Comparison of ENCODE assay signal across 28 cellular contexts in genomic region chr5:146490089-146490843, GRCh38. TPM values are rescaled to one million over a fixed set of nuclear protein-coding genes. Genes with fewer than 3 reads are reported as not detected.
A peak's percentile ranks its signal among the peaks of the same experiment; 100 is the strongest.
DNase-seq lines count a peak whose midpoint lies in the region; ATAC-seq and TF ChIP-seq lines count a peak whose summit lies in the region.
"Had no signal": no experiment of that assay in that cellular context is flagged by ENCODE, and none has a peak within 500 bp of the region (broad histone marks: within the 10 kb centered on the region; RNA-seq: fewer than 3 reads in every experiment).

No MANE protein-coding gene starts in this region.

- H3K36me3 ChIP-seq in endodermal cell (ENCODE audit: control insufficient read depth, insufficient read depth, low read length) (peaks cover 85% of the 10 kb centered on the region), tibial artery (peaks cover 7 to 20% (median 8%) of the 10 kb centered on the region in 3 donors)

- H3K4me3 Mint-ChIP-seq in activated naive CD8-positive, alpha-beta T cell: no peak overlapping the region
- no peak overlapping the region for H3K4me3 Mint-ChIP-seq in activated naive CD8-positive, alpha-beta T cell treated with anti-CD3 and anti-CD28 coated beads, Interleukin-2, amount 50 U/mL, for 24 hours
- H3K4me3 Mint-ChIP-seq in T-helper 17 cell: no peak overlapping the region
- no peak overlapping the region for H3K4me3 Mint-ChIP-seq in endodermal cell
- H3K4me3 Mint-ChIP-seq: CD4-positive, CD25-positive, alpha-beta regulatory T cell; IgD-negative memory B cell had no signal

- no peaks in the 10 kb centered on the region for H3K4me1 ChIP-seq in endodermal cell (ENCODE audit: control insufficient read depth, insufficient read depth, low read length)
- peaks cover 0 to 42% (median 0%) of the 10 kb centered on the region in 4 donors for H3K4me1 ChIP-seq in tibial artery
- H3K4me1 ChIP-seq: SJCRH30 had no signal

- no peak for DNase-seq in activated naive CD8-positive, alpha-beta T cell treated with anti-CD3 and anti-CD28 coated beads, Interleukin-2, amount 50 U/mL, for 24 hours
- DNase-seq in T-helper 17 cell: no peak
- DNase-seq in endodermal cell: no peak
- DNase-seq in tibial artery: no peak
- no peak for DNase-seq in hypothalamus (lab: John Stamatoyannopoulos, UW)
- DNase-seq: 8988T; ACHN; CD4-positive, CD25-positive, alpha-beta regulatory T cell; DMS153; DND-41; GM23248; NCI-H1048; NCI-H1417; NCI-H1694; NCI-H2029 treated with DMSO at 0.1 percent for 48 hours; NCI-H446 treated with DMSO at 0.1 percent for 48 hours; NCI-H526; PC-9; SJCRH30 had no signal

- H3K27ac Mint-ChIP-seq in activated naive CD8-positive, alpha-beta T cell: peak overlapping the region; percentile 5
- no peak overlapping the region for H3K27ac Mint-ChIP-seq in activated naive CD8-positive, alpha-beta T cell treated with anti-CD3 and anti-CD28 coated beads, Interleukin-2, amount 50 U/mL, for 24 hours
- peak overlapping the region; percentile 45 for H3K27ac Mint-ChIP-seq in T-helper 17 cell
- H3K27ac Mint-ChIP-seq in endodermal cell: peak overlapping the region; percentile 19
- H3K27ac Mint-ChIP-seq: CD4-positive, CD25-positive, alpha-beta regulatory T cell; IgD-negative memory B cell had no signal

- 85 to 93% methylated on average over 3 of the region's 3 CpGs for WGBS in endodermal cell (ENCODE audit: insufficient coverage in 1 of 2, insufficient read length in 1 of 2), 2 experiments

- intact Hi-C loops in tibial artery (cut with DNase I; ENCODE audit: low total_unique reads): no loop called here

- no peak for TF ChIP-seq CTCF in endodermal cell (conservative IDR thresholded peaks at IDR 0.05)
- TF ChIP-seq CTCF in tibial artery (IDR thresholded peaks at IDR 0.05): no peak

- H3K27ac ChIP-seq in endodermal cell (ENCODE audit: low read depth, low read length) (no peak overlapping the region), tibial artery (peak overlapping the region; percentile 41 to 71)
- H3K27ac ChIP-seq: GM23248, PC-9, SJCRH30 had no signal

- no peak overlapping the region for H3K9ac ChIP-seq in endodermal cell (ENCODE audit: extremely low read depth, low read length, poor library complexity, severe bottlenecking)
- H3K9ac ChIP-seq: GM23248 had no signal

- H3K27me3 ChIP-seq in endodermal cell (ENCODE audit: control insufficient read depth, insufficient read depth, low read length, poor library complexity, severe bottlenecking) (no peaks in the 10 kb centered on the region), tibial artery (no peaks in the 10 kb centered on the region)
- H3K27me3 ChIP-seq: SJCRH30 had no signal

- no peak for ATAC-seq in activated naive CD8-positive, alpha-beta T cell treated with anti-CD3 and anti-CD28 coated beads, Interleukin-2, amount 50 U/mL, for 24 hours
- ATAC-seq in T-helper 17 cell: no peak
- ATAC-seq in GM19023 (IDR thresholded peaks at IDR 0.05; ENCODE audit: unreplicated experiment): no peak
- ATAC-seq in HG02642 (IDR thresholded peaks at IDR 0.05; ENCODE audit: poor library complexity, unreplicated experiment): no peak
- ATAC-seq: HCT116, Right ventricle myocardium inferior, SK-N-SH treated with all-trans-retinoic acid at 6 μM for 48 hours had no signal

- peaks cover 19% of the 10 kb centered on the region for H3K36me3 Mint-ChIP-seq in activated naive CD8-positive, alpha-beta T cell
- H3K36me3 Mint-ChIP-seq in activated naive CD8-positive, alpha-beta T cell treated with anti-CD3 and anti-CD28 coated beads, Interleukin-2, amount 50 U/mL, for 24 hours (ENCODE audit: low read depth): peaks cover 61% of the 10 kb centered on the region
- H3K36me3 Mint-ChIP-seq in T-helper 17 cell (ENCODE audit: low read depth) (peaks cover 8% of the 10 kb centered on the region), endodermal cell (ENCODE audit: low read depth) (peaks cover 59% of the 10 kb centered on the region)

- H3K4me1 Mint-ChIP-seq in activated naive CD8-positive, alpha-beta T cell (ENCODE audit: low read depth): no peaks in the 10 kb centered on the region
- H3K4me1 Mint-ChIP-seq in activated naive CD8-positive, alpha-beta T cell treated with anti-CD3 and anti-CD28 coated beads, Interleukin-2, amount 50 U/mL, for 24 hours: peaks cover 2% of the 10 kb centered on the region
- H3K4me1 Mint-ChIP-seq in T-helper 17 cell (peaks cover 2% of the 10 kb centered on the region), endodermal cell (no peaks in the 10 kb centered on the region)

- H3K9me3 ChIP-seq in T-helper 17 cell (ENCODE audit: control insufficient read depth, low read length, poor library complexity, severe bottlenecking) (no peaks in the 10 kb centered on the region), endodermal cell (ENCODE audit: control insufficient read depth, low read length) (no peaks in the 10 kb centered on the region), tibial artery (no peaks in the 10 kb centered on the region)
- H3K9me3 ChIP-seq: SJCRH30 had no signal

- H3K27me3 Mint-ChIP-seq in activated naive CD8-positive, alpha-beta T cell: no peaks in the 10 kb centered on the region
- H3K27me3 Mint-ChIP-seq in activated naive CD8-positive, alpha-beta T cell treated with anti-CD3 and anti-CD28 coated beads, Interleukin-2, amount 50 U/mL, for 24 hours: no peaks in the 10 kb centered on the region
- H3K27me3 Mint-ChIP-seq in T-helper 17 cell (no peaks in the 10 kb centered on the region), endodermal cell (ENCODE audit: insufficient read depth) (no peaks in the 10 kb centered on the region)
- H3K27me3 Mint-ChIP-seq: CD4-positive, CD25-positive, alpha-beta regulatory T cell; IgD-negative memory B cell had no signal

- no peak overlapping the region for H3K4me3 ChIP-seq in endodermal cell (ENCODE audit: low read length)
- H3K4me3 ChIP-seq in tibial artery: no peak overlapping the region
- H3K4me3 ChIP-seq: GM23248, PC-9, SJCRH30 had no signal

- H3K9me3 Mint-ChIP-seq in activated naive CD8-positive, alpha-beta T cell (ENCODE audit: low read depth): no peaks in the 10 kb centered on the region
- H3K9me3 Mint-ChIP-seq in activated naive CD8-positive, alpha-beta T cell treated with anti-CD3 and anti-CD28 coated beads, Interleukin-2, amount 50 U/mL, for 24 hours: no peaks in the 10 kb centered on the region
- H3K9me3 Mint-ChIP-seq in endodermal cell: no peaks in the 10 kb centered on the region
- H3K9me3 Mint-ChIP-seq: CD4-positive, CD25-positive, alpha-beta regulatory T cell; IgD-negative memory B cell had no signal

RNA-seq across cellular contexts. Expression of gene GPR151, which starts 25.7 kb away (rescaled TPM):
- not detected for total RNA-seq in T-helper 17 cell
- 10 to 100 TPM in 1 of 2 donors, 1 to 10 TPM in 1; 5.1 to 13.6 TPM for total RNA-seq in endodermal cell
- polyA plus RNA-seq in endodermal cell (2013, experiment 1 of 2): not detected
- polyA plus RNA-seq in endodermal cell (2013, experiment 2 of 2): not detected
- total RNA-seq: CD4-positive, CD25-positive, alpha-beta regulatory T cell; GM23248; PC-9; Right ventricle myocardium inferior; RPMI7951; SJCRH30 had no signal
- polyA plus RNA-seq: BJ, GM23248, IgD-negative memory B cell had no signal

RNA-seq across cellular contexts. Expression of gene TCERG1, which starts 43.1 kb away (rescaled TPM):
- total RNA-seq in T-helper 17 cell (10 to 100 TPM; 84.6 to 98.1 TPM), endodermal cell (100 to 1,000 TPM; 108 to 144 TPM)
- 133 TPM for polyA plus RNA-seq in endodermal cell (2013, experiment 1 of 2)
- polyA plus RNA-seq in endodermal cell (2013, experiment 2 of 2): 117 TPM

Comparison
In these comparisons a context has a peak if more than half of its experiments do, and no peak if none do; other contexts are left out.
1. RNA of gene GPR151, which starts 25.7 kb away (total RNA-seq): 5.1 to 13.6 TPM in endodermal cell; not detected in T-helper 17 cell; every median in the first group is over 4 times any median in the second.